8 cellular contexts compared by ENCODE assay signal in genomic region chr2:33275689-33276444, GRCh38.
DNase-seq lines count a peak whose midpoint lies in the region; ATAC-seq and TF ChIP-seq lines count a peak whose summit lies in the region.

No MANE protein-coding gene starts in this region.

- peak overlapping the region; percentile 38 for H3K4me3 Mint-ChIP-seq in endothelial cell (ENCODE audit: unreplicated experiment)

- ATAC-seq in GM21381 (IDR thresholded peaks at IDR 0.05; ENCODE audit: unreplicated experiment) = no peak

- 85 to 87% methylated on average over 12 of the region's 12 CpGs for WGBS in sigmoid colon, 2 donors

- TF ChIP-seq CTCF in endothelial cell (IDR thresholded peaks at IDR 0.05; ENCODE audit: unreplicated experiment) = no peak
- no peak for TF ChIP-seq CTCF in sigmoid colon (IDR thresholded peaks at IDR 0.05)

- no peaks in the 10 kb centered on the region for H3K9me3 ChIP-seq in sigmoid colon

- no peaks in the 10 kb centered on the region for H3K9me3 Mint-ChIP-seq in endothelial cell (ENCODE audit: unreplicated experiment)

- H3K27me3 Mint-ChIP-seq in endothelial cell (ENCODE audit: unreplicated experiment) = no peaks in the 10 kb centered on the region

- no peak overlapping the region for H3K27ac Mint-ChIP-seq in endothelial cell (ENCODE audit: unreplicated experiment)

- no peak overlapping the region for H3K4me3 ChIP-seq in sigmoid colon

- in situ Hi-C loops in SK-MEL-5 (cut with HindIII; ENCODE audit: low pct_unique_long_range_greater_than_20kb, low sequenced_read_pairs) = no loop called here

- TF ChIP-seq POLR2A in sigmoid colon (IDR thresholded peaks at IDR 0.05) = no peak

- peaks cover 48% of the 10 kb centered on the region for H3K36me3 Mint-ChIP-seq in endothelial cell (ENCODE audit: low read depth, unreplicated experiment)

- no peaks in the 10 kb centered on the region for H3K4me1 Mint-ChIP-seq in endothelial cell (ENCODE audit: unreplicated experiment)

- H3K27me3 ChIP-seq in sigmoid colon = no peaks in the 10 kb centered on the region

- DNase-seq in GM03348 (ENCODE audit: low spot score) (peak; percentile 35), SK-MEL-5 (ENCODE audit: low read depth, low spot score) (peak; percentile 67), endothelial cell (ENCODE audit: low spot score) (no peak), sigmoid colon (peak; percentile 79), NCI-H526 treated with DMSO at 0.1 percent for 48 hours (lab: John Stamatoyannopoulos, UW) (no peak), OCI-M2 (lab: John Stamatoyannopoulos, UW; ENCODE audit: unreplicated experiment) (no peak)
- no peak for DNase-seq in activated naive CD4-positive, alpha-beta T cell treated with anti-CD3 and anti-CD28 coated beads, Interleukin-2, amount 50 U/mL, for 16 hours

- TF ChIP-seq EP300 in sigmoid colon (IDR thresholded peaks at IDR 0.05) = peak in 1 of 4 donors; percentile 51

- intact Hi-C loops in sigmoid colon (cut with DNase I) = loop anchor here (10.0 kb wide), 1 partner anchor 141 kb away; no protein-coding TSS in a partner anchor

- peaks cover 0 to 37% (median 17%) of the 10 kb centered on the region in 4 donors for H3K4me1 ChIP-seq in sigmoid colon

- H3K36me3 ChIP-seq in sigmoid colon = peaks cover 0 to 7% (median 0%) of the 10 kb centered on the region in 4 donors

- peak overlapping the region in 3 of 4 donors; percentile 65 to 88 (median 65) for H3K27ac ChIP-seq in sigmoid colon

Comparison
In these comparisons a context has a peak if more than half of its experiments do, and no peak if none do; other contexts are left out.
1. DNase-seq: peak in GM03348 (single experiment), SK-MEL-5 (single experiment) and sigmoid colon (single experiment); none in endothelial cell (single experiment), activated naive CD4-positive, alpha-beta T cell treated with anti-CD3 and anti-CD28 coated beads, Interleukin-2, amount 50 U/mL, for 16 hours (single experiment), NCI-H526 treated with DMSO at 0.1 percent for 48 hours (single experiment) and OCI-M2 (single experiment).